Comparison of ENCODE assay signal across 1 cellular context in genomic region chr13:98506343-98507059, GRCh38.
TF ChIP-seq lines count a peak whose summit lies in the region.

No MANE protein-coding gene starts in this region.

TF ChIP-seq in HepG2, 621 proteins besides CTCF, POLR2A, EP300 and RAD21 (continued from another document and continues in another):
- peak; percentile 94 for TF ChIP-seq ZNF691 (CRISPR knock-in tag; IDR thresholded peaks at IDR 0.05; ENCODE audit: borderline replicate concordance, low read depth)
- TF ChIP-seq ZNF768 (CRISPR knock-in tag; IDR thresholded peaks at IDR 0.05): peak; percentile 72; the same call in 1 of the 2 replicates
- TF ChIP-seq ZNF737 (CRISPR knock-in tag; IDR thresholded peaks at IDR 0.05; ENCODE audit: borderline replicate concordance): peak; percentile 73
- peak; percentile 66; the same call in 1 of the 2 replicates for TF ChIP-seq HOXA9 (CRISPR knock-in tag; IDR thresholded peaks at IDR 0.05; ENCODE audit: borderline replicate concordance)
- no peak for TF ChIP-seq LCORL (IDR thresholded peaks at IDR 0.05)
- peak; percentile 89 for TF ChIP-seq LCORL (CRISPR knock-in tag; IDR thresholded peaks at IDR 0.05)
- peak; percentile 53; the same call in 1 of the 2 replicates for TF ChIP-seq NFYC (CRISPR knock-in tag; IDR thresholded peaks at IDR 0.05)
- TF ChIP-seq SOX13 (IDR thresholded peaks at IDR 0.05): no peak
- peak in 1 of 2 experiments; percentile 85; a peak in 2 of 4 replicates for TF ChIP-seq SOX13 (CRISPR knock-in tag; conservative IDR thresholded peaks at IDR 0.05 in 1 of 2, IDR thresholded peaks at IDR 0.05 in 1 of 2)
- TF ChIP-seq ZNF205 (CRISPR knock-in tag; IDR thresholded peaks at IDR 0.05): peak; percentile 92
- TF ChIP-seq, protein P1, sequence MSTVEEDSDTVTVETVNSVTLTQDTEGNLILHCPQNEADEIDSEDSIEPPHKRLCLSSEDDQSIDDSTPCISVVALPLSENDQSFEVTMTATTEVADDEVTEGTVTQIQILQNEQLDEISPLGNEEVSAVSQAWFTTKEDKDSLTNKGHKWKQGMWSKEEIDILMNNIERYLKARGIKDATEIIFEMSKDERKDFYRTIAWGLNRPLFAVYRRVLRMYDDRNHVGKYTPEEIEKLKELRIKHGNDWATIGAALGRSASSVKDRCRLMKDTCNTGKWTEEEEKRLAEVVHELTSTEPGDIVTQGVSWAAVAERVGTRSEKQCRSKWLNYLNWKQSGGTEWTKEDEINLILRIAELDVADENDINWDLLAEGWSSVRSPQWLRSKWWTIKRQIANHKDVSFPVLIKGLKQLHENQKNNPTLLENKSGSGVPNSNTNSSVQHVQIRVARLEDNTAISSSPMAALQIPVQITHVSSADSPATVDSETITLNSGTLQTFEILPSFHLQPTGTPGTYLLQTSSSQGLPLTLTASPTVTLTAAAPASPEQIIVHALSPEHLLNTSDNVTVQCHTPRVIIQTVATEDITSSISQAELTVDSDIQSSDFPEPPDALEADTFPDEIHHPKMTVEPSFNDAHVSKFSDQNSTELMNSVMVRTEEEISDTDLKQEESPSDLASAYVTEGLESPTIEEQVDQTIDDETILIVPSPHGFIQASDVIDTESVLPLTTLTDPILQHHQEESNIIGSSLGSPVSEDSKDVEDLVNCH (CRISPR knock-in tag; IDR thresholded peaks at IDR 0.05): peak; percentile 68; the same call in 1 of the 2 replicates
- peak; percentile 94; the same call in 1 of the 2 replicates for TF ChIP-seq ARHGAP35 (CRISPR knock-in tag; IDR thresholded peaks at IDR 0.05; ENCODE audit: borderline replicate concordance)
- no peak for TF ChIP-seq ZFP62 (CRISPR knock-in tag; IDR thresholded peaks at IDR 0.05)
- no peak for TF ChIP-seq SIN3A (IDR thresholded peaks at IDR 0.05; ENCODE audit: borderline replicate concordance, low read depth, low read length)
- no peak for TF ChIP-seq U2AF1 (optimal IDR thresholded peaks at IDR 0.05; ENCODE audit: low read depth, low read length)
- no peak for TF ChIP-seq DBP (CRISPR knock-in tag; IDR thresholded peaks at IDR 0.05; ENCODE audit: not compliant biosample characterization)
- peak; percentile 95 for TF ChIP-seq MTA1 (CRISPR knock-in tag; IDR thresholded peaks at IDR 0.05; ENCODE audit: borderline replicate concordance)
- TF ChIP-seq ZNF580 (CRISPR knock-in tag; IDR thresholded peaks at IDR 0.05; ENCODE audit: borderline replicate concordance, low read depth): peak; percentile 98
- no peak for TF ChIP-seq ZBTB44 (CRISPR knock-in tag; IDR thresholded peaks at IDR 0.05)
- peak; percentile 66; the same call in 1 of the 2 replicates for TF ChIP-seq CC2D1A (CRISPR knock-in tag; IDR thresholded peaks at IDR 0.05)
- TF ChIP-seq ZNF75D (CRISPR knock-in tag; IDR thresholded peaks at IDR 0.05; ENCODE audit: borderline replicate concordance): no peak
- peak; percentile 91 for TF ChIP-seq MIXL1 (CRISPR knock-in tag; IDR thresholded peaks at IDR 0.05)
- 0 out of 2 replicates have a peak, but pooled peaks have one; percentile 35 for TF ChIP-seq EEA1 (CRISPR knock-in tag; IDR thresholded peaks at IDR 0.05; ENCODE audit: borderline replicate concordance)
- TF ChIP-seq, protein P2, sequence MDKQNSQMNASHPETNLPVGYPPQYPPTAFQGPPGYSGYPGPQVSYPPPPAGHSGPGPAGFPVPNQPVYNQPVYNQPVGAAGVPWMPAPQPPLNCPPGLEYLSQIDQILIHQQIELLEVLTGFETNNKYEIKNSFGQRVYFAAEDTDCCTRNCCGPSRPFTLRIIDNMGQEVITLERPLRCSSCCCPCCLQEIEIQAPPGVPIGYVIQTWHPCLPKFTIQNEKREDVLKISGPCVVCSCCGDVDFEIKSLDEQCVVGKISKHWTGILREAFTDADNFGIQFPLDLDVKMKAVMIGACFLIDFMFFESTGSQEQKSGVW (CRISPR knock-in tag; IDR thresholded peaks at IDR 0.05; ENCODE audit: borderline replicate concordance): 0 out of 2 replicates have a peak, but pooled peaks have one; percentile 31
- TF ChIP-seq GATAD2A (CRISPR knock-in tag; IDR thresholded peaks at IDR 0.05): peak; percentile 92
- peak; percentile 71; the same call in 1 of the 2 replicates for TF ChIP-seq ZNF256 (CRISPR knock-in tag; conservative IDR thresholded peaks at IDR 0.05)
- TF ChIP-seq KDM3A (CRISPR knock-in tag; IDR thresholded peaks at IDR 0.05; ENCODE audit: low read depth): peak; percentile 79
- TF ChIP-seq FOXP4 (CRISPR knock-in tag; IDR thresholded peaks at IDR 0.05): peak; percentile 75
- peak; percentile 83; the same call in 1 of the 2 replicates for TF ChIP-seq NR1H2 (CRISPR knock-in tag; IDR thresholded peaks at IDR 0.05; ENCODE audit: borderline replicate concordance, low read depth)
- TF ChIP-seq BRCA1 (CRISPR knock-in tag; IDR thresholded peaks at IDR 0.05): peak; percentile 95; the same call in 1 of the 2 replicates
- TF ChIP-seq, protein P3, sequence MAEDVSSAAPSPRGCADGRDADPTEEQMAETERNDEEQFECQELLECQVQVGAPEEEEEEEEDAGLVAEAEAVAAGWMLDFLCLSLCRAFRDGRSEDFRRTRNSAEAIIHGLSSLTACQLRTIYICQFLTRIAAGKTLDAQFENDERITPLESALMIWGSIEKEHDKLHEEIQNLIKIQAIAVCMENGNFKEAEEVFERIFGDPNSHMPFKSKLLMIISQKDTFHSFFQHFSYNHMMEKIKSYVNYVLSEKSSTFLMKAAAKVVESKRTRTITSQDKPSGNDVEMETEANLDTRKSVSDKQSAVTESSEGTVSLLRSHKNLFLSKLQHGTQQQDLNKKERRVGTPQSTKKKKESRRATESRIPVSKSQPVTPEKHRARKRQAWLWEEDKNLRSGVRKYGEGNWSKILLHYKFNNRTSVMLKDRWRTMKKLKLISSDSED (CRISPR knock-in tag; IDR thresholded peaks at IDR 0.05): 0 out of 2 replicates have a peak, but pooled peaks have one; percentile 81
- TF ChIP-seq EZH2 (conservative IDR thresholded peaks at IDR 0.05; ENCODE audit: low read depth, low read length): no peak
- no peak for TF ChIP-seq NFIB (CRISPR knock-in tag; IDR thresholded peaks at IDR 0.05; ENCODE audit: borderline replicate concordance)
- TF ChIP-seq ZNF775 (CRISPR knock-in tag; IDR thresholded peaks at IDR 0.05; ENCODE audit: borderline replicate concordance): peak; percentile 88; the same call in 1 of the 2 replicates
- peak; percentile 88 for TF ChIP-seq ZNF891 (CRISPR knock-in tag; IDR thresholded peaks at IDR 0.05)
- peak; percentile 81 for TF ChIP-seq ISL2 (CRISPR knock-in tag; IDR thresholded peaks at IDR 0.05)
- 0 out of 2 replicates have a peak, but pooled peaks have one; percentile 11 for TF ChIP-seq ZNF101 (CRISPR knock-in tag; IDR thresholded peaks at IDR 0.05; ENCODE audit: borderline replicate concordance, low read depth)
- TF ChIP-seq CBX2 (IDR thresholded peaks at IDR 0.05; ENCODE audit: low read depth, low read length): no peak
- 0 out of 2 replicates have a peak, but pooled peaks have one; percentile 37 for TF ChIP-seq CBX2 (CRISPR knock-in tag; IDR thresholded peaks at IDR 0.05; ENCODE audit: low read depth)
- no peak for TF ChIP-seq FOXK2 (IDR thresholded peaks at IDR 0.05)
- peak; percentile 90 for TF ChIP-seq ZKSCAN8 (CRISPR knock-in tag; IDR thresholded peaks at IDR 0.05; ENCODE audit: borderline replicate concordance)
- TF ChIP-seq ZNF124 (CRISPR knock-in tag; IDR thresholded peaks at IDR 0.05): peak; percentile 79; the same call in 1 of the 2 replicates
- TF ChIP-seq, protein P4, sequence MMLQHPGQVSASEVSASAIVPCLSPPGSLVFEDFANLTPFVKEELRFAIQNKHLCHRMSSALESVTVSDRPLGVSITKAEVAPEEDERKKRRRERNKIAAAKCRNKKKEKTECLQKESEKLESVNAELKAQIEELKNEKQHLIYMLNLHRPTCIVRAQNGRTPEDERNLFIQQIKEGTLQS (CRISPR knock-in tag; IDR thresholded peaks at IDR 0.05): peak; percentile 49; the same call in 1 of the 2 replicates
- no peak for TF ChIP-seq CSRNP2 (CRISPR knock-in tag; conservative IDR thresholded peaks at IDR 0.05; ENCODE audit: low read depth)
- peak; percentile 87 for TF ChIP-seq ZMYM2 (CRISPR knock-in tag; IDR thresholded peaks at IDR 0.05)
- 0 out of 2 replicates have a peak, but pooled peaks have one; percentile 64 for TF ChIP-seq ZNF83 (CRISPR knock-in tag; IDR thresholded peaks at IDR 0.05; ENCODE audit: borderline replicate concordance)
- 0 out of 2 replicates have a peak, but pooled peaks have one; percentile 60 for TF ChIP-seq RARG (CRISPR knock-in tag; IDR thresholded peaks at IDR 0.05; ENCODE audit: low read depth)
- TF ChIP-seq HMG20A (CRISPR knock-in tag; IDR thresholded peaks at IDR 0.05; ENCODE audit: borderline replicate concordance): peak; percentile 94
- TF ChIP-seq SCMH1 (CRISPR knock-in tag; IDR thresholded peaks at IDR 0.05; ENCODE audit: borderline replicate concordance): no peak
- peak; percentile 82 for TF ChIP-seq FOXO1 (CRISPR knock-in tag; IDR thresholded peaks at IDR 0.05)
- TF ChIP-seq ZNF605 (CRISPR knock-in tag; IDR thresholded peaks at IDR 0.05): peak; percentile 98
- no peak for TF ChIP-seq GPN1 (CRISPR knock-in tag; IDR thresholded peaks at IDR 0.05; ENCODE audit: borderline replicate concordance)
- no peak for TF ChIP-seq ZFP82 (CRISPR knock-in tag; IDR thresholded peaks at IDR 0.05; ENCODE audit: borderline replicate concordance)
- TF ChIP-seq ZNF550 (CRISPR knock-in tag; IDR thresholded peaks at IDR 0.05; ENCODE audit: borderline replicate concordance): no peak
- peak; percentile 50; the same call in 1 of the 2 replicates for TF ChIP-seq DR1 (CRISPR knock-in tag; IDR thresholded peaks at IDR 0.05)
- no peak for TF ChIP-seq HNRNPUL1 (IDR thresholded peaks at IDR 0.05; ENCODE audit: low read depth, low read length)
- peak; percentile 91 for TF ChIP-seq MEIS1 (CRISPR knock-in tag; IDR thresholded peaks at IDR 0.05; ENCODE audit: borderline replicate concordance)
- TF ChIP-seq HMG20B (CRISPR knock-in tag; conservative IDR thresholded peaks at IDR 0.05): peak; percentile 88
- TF ChIP-seq SP2 (CRISPR knock-in tag; IDR thresholded peaks at IDR 0.05): no peak; the same call in 1 of the 2 replicates
- no peak for TF ChIP-seq SMAD9 (CRISPR knock-in tag; IDR thresholded peaks at IDR 0.05)
- no peak for TF ChIP-seq POLR2AphosphoS5 (IDR thresholded peaks at IDR 0.05; ENCODE audit: low read depth, low read length)
